In genomic region chr20:57603120-57603519, GRCh38 we compare ENCODE assay signal across 22 cellular contexts. TPM values are rescaled to one million over a fixed set of nuclear protein-coding genes. Genes with fewer than 3 reads are reported as not detected.
DNase-seq lines count a peak whose midpoint lies in the region; ATAC-seq, FAIRE-seq and TF ChIP-seq lines count a peak whose summit lies in the region.
"Had no signal": no experiment of that assay in that cellular context is flagged by ENCODE, and none has a peak within 500 bp of the region (broad histone marks: within the 10 kb centered on the region; RNA-seq: fewer than 3 reads in every experiment).

No MANE protein-coding gene starts in this region.

- SMC1A ChIA-PET in GM12878 (lab: Charles Lee; ENCODE audit: uncharacterized antibody, unreplicated experiment), result no interaction called here

- TF ChIP-seq CTCF in natural killer cell (IDR thresholded peaks at IDR 0.05), result no peak
- TF ChIP-seq CTCF in GM12878 (IDR thresholded peaks at IDR 0.05 in 2 of 3, conservative IDR thresholded peaks at IDR 0.05 in 1 of 3; ENCODE audit: control insufficient read depth in 2 of 3, extremely low read depth in 1 of 3, insufficient read depth in 1 of 3, low read depth in 3 of 3, low read length in 3 of 3), result no peak
- no peak for TF ChIP-seq CTCF in kidney (IDR thresholded peaks at IDR 0.05; ENCODE audit: borderline replicate concordance, extremely low read depth, insufficient read depth)
- TF ChIP-seq CTCF in testis (IDR thresholded peaks at IDR 0.05), result no peak

- H3K4me3 ChIP-seq in GM12878 (no peak overlapping the region), kidney (ENCODE audit: low read length in 2 of 2) (no peak overlapping the region), testis (peak overlapping the region in 1 of 2 donors; percentile 31)
- H3K4me3 ChIP-seq: GM23338, SJCRH30 had no signal

- POLR2A ChIA-PET in GM12878 (lab: Charles Lee), result no interaction called here

- H2AFZ ChIP-seq in GM12878 (ENCODE audit: control insufficient read depth, low read depth, low read length), result no peak overlapping the region
- H2AFZ ChIP-seq: GM23338 had no signal

- ATAC-seq in natural killer cell (no peak), GM12878 (no peak)
- ATAC-seq in natural killer cell treated with Interleukin-12 subunit alpha and Interleukin-12 subunit beta and Interleukin-15 and Interleukin-18, amount 100 ng/mL, for 72 hours, result no peak
- ATAC-seq: GM23338, PC-3, SK-N-SH treated with all-trans-retinoic acid at 6 μM for 48 hours had no signal

- no peaks in the 10 kb centered on the region for H4K20me1 ChIP-seq in GM12878 (ENCODE audit: control insufficient read depth, insufficient read depth)

- no peak overlapping the region for H3K9ac ChIP-seq in GM12878 (ENCODE audit: control insufficient read depth, insufficient read depth, low read length)
- no peak overlapping the region for H3K9ac ChIP-seq in kidney (ENCODE audit: low read length in 2 of 2)

- 64% methylated on average over 10 of the region's 10 CpGs for WGBS in GM12878 (ENCODE audit: insufficient coverage, insufficient replicate concordance, low lambda C conversion rate, missing lambda C conversion rate)
- WGBS in testis, 2 donors, result 67 to 75% methylated on average over 10 of the region's 10 CpGs

- H3K4me1 Mint-ChIP-seq in natural killer cell, result peaks cover 46 to 51% of the 10 kb centered on the region in 2 donors
- peaks cover 31 to 33% of the 10 kb centered on the region in 2 donors for H3K4me1 Mint-ChIP-seq in natural killer cell treated with Interleukin-12 subunit alpha and Interleukin-12 subunit beta and Interleukin-15 and Interleukin-18, amount 100 ng/mL, for 72 hours (ENCODE audit: low read depth in 2 of 2)
- H3K4me1 Mint-ChIP-seq: GM23338 had no signal

- peak overlapping the region; percentile 56 to 69 for H3K27ac Mint-ChIP-seq in natural killer cell
- H3K27ac Mint-ChIP-seq in natural killer cell treated with Interleukin-12 subunit alpha and Interleukin-12 subunit beta and Interleukin-15 and Interleukin-18, amount 100 ng/mL, for 72 hours, result no peak overlapping the region
- H3K27ac Mint-ChIP-seq: GM23338, H9 had no signal

- no peak overlapping the region for H3K4me2 ChIP-seq in GM12878 (ENCODE audit: control insufficient read depth, insufficient read depth)
- H3K4me2 ChIP-seq: GM23338 had no signal

- no peak for TF ChIP-seq EP300 in GM12878 (IDR thresholded peaks at IDR 0.05; ENCODE audit: borderline replicate concordance in 1 of 2, control insufficient read depth in 1 of 2, low read depth in 2 of 2, low read length in 2 of 2)

- intact Hi-C loops in natural killer cell (cut with micrococcal nuclease), result loop anchor here (10.0 kb wide), 1 partner anchor 1052 kb away; the partner anchor contains the start of gene STX16
- intact Hi-C loops in GM12878 (cut with micrococcal nuclease; ENCODE audit: unreplicated experiment), result no loop called here
- intact Hi-C loops in kidney (cut with DNase I), result no loop called here
- intact Hi-C loops in testis (cut with DNase I; ENCODE audit: low total_unique reads), result no loop called here

- no peak for TF ChIP-seq RAD21 in GM12878 (IDR thresholded peaks at IDR 0.05; ENCODE audit: insufficient read depth, low read depth, low read length)

- no peaks in the 10 kb centered on the region for H3K27me3 ChIP-seq in GM12878 (replicated peaks in 1 of 2; ENCODE audit: control insufficient read depth in 2 of 2, insufficient read depth in 2 of 2, low read length in 1 of 2)
- H3K27me3 ChIP-seq in testis, result no peaks in the 10 kb centered on the region

- peaks cover 10% of the 10 kb centered on the region for H3K36me3 Mint-ChIP-seq in natural killer cell
- H3K36me3 Mint-ChIP-seq in natural killer cell treated with Interleukin-12 subunit alpha and Interleukin-12 subunit beta and Interleukin-15 and Interleukin-18, amount 100 ng/mL, for 72 hours, result no peaks in the 10 kb centered on the region

- DNase-seq in natural killer cell, result no peak
- DNase-seq in natural killer cell treated with Interleukin-12 subunit alpha and Interleukin-12 subunit beta and Interleukin-15 and Interleukin-18, amount 100 ng/mL, for 72 hours (ENCODE audit: low spot score), result no peak
- DNase-seq in GM12878 (ENCODE audit: low read depth, low spot score), result no peak
- DNase-seq in kidney, result peak; percentile 26
- peak; percentile 41 for DNase-seq in testis
- no peak for DNase-seq in caudate nucleus (lab: John Stamatoyannopoulos, UW)
- DNase-seq in NCI-H1930 (lab: John Stamatoyannopoulos, UW), result no peak
- no peak for DNase-seq in MV-4-11 (lab: John Stamatoyannopoulos, UW)
- DNase-seq: H9; NCI-H1092; NCI-H1436; NCI-H187; NCI-H524 treated with DMSO at 0.1 percent for 48 hours; NCI-H774; NK-92 treated with Interleukin-12 subunit alpha and Interleukin-12 subunit beta, amount 100 ng/mL, for 24 hours; PC-3; SJCRH30 had no signal

- H3K79me2 ChIP-seq in GM12878 (ENCODE audit: control insufficient read depth, insufficient read depth, low read length), result no peaks in the 10 kb centered on the region

- H3K9me3 ChIP-seq in GM12878 (replicated peaks; ENCODE audit: control insufficient read depth, insufficient read depth, low read length), result no peaks in the 10 kb centered on the region; the same call in 2 of the 3 replicates
- no peaks in the 10 kb centered on the region for H3K9me3 ChIP-seq in kidney (ENCODE audit: control insufficient read depth in 1 of 2, low read length in 2 of 2)
- H3K9me3 ChIP-seq in testis, result no peaks in the 10 kb centered on the region
- H3K9me3 ChIP-seq: SJCRH30 had no signal

- no peaks in the 10 kb centered on the region; a peak in 1 of 4 replicates for H3K36me3 ChIP-seq in GM12878 (ENCODE audit: control insufficient read depth in 2 of 2, insufficient read depth in 2 of 2, low read length in 1 of 2)
- no peaks in the 10 kb centered on the region for H3K36me3 ChIP-seq in kidney (ENCODE audit: control insufficient read depth in 1 of 2, insufficient read depth in 2 of 2, low read length in 2 of 2)
- no peaks in the 10 kb centered on the region for H3K36me3 ChIP-seq in testis (ENCODE audit: low read depth, missing control alignments)
- H3K36me3 ChIP-seq: SJCRH30 had no signal

- FAIRE-seq in GM12878 (lab: Jason Lieb, UNC) (no peak), kidney (lab: Jason Lieb, UNC) (no peak)
- FAIRE-seq: D721Med had no signal

- in situ Hi-C loops in GM12878 (cut with MboI), result no loop called here

- no peaks in the 10 kb centered on the region for H3K27me3 Mint-ChIP-seq in natural killer cell (ENCODE audit: low read depth in 2 of 2)
- peaks cover 0 to 3% of the 10 kb centered on the region in 2 donors for H3K27me3 Mint-ChIP-seq in natural killer cell treated with Interleukin-12 subunit alpha and Interleukin-12 subunit beta and Interleukin-15 and Interleukin-18, amount 100 ng/mL, for 72 hours

- BruUV-seq in GM12878 (replicated peaks; lab: Mats Ljungman, UMichigan), result no TSS peak

- H3K4me1 ChIP-seq in GM12878 (ENCODE audit: control insufficient read depth, insufficient read depth, low read length) (peaks cover 13% of the 10 kb centered on the region), kidney (ENCODE audit: control insufficient read depth in 1 of 2, insufficient read depth in 1 of 2, low read depth in 1 of 2, low read length in 2 of 2) (no peaks in the 10 kb centered on the region), testis (no peaks in the 10 kb centered on the region)
- H3K4me1 ChIP-seq: SJCRH30 had no signal

- RAD21 ChIA-PET in GM12878 (lab: Charles Lee; ENCODE audit: unreplicated experiment), result no interaction called here

- TF ChIP-seq POLR2A in GM12878 (IDR thresholded peaks at IDR 0.05; ENCODE audit: low read depth, low read length) (no peak), testis (IDR thresholded peaks at IDR 0.05) (no peak)

- H3K4me3 Mint-ChIP-seq in natural killer cell, result no peak overlapping the region
- no peak overlapping the region for H3K4me3 Mint-ChIP-seq in natural killer cell treated with Interleukin-12 subunit alpha and Interleukin-12 subunit beta and Interleukin-15 and Interleukin-18, amount 100 ng/mL, for 72 hours
- H3K4me3 Mint-ChIP-seq: GM23338, H9 had no signal

- H3K27ac ChIP-seq in GM12878 (ENCODE audit: control insufficient read depth, insufficient read depth) (no peak overlapping the region), kidney (ENCODE audit: low read depth in 2 of 2, low read length in 2 of 2) (no peak overlapping the region), testis (no peak overlapping the region), caudate nucleus (ENCODE audit: low read depth, low read length) (no peak overlapping the region)
- H3K27ac ChIP-seq: 22Rv1, SJCRH30 had no signal

- no peaks in the 10 kb centered on the region for H3K9me3 Mint-ChIP-seq in natural killer cell
- no peaks in the 10 kb centered on the region for H3K9me3 Mint-ChIP-seq in natural killer cell treated with Interleukin-12 subunit alpha and Interleukin-12 subunit beta and Interleukin-15 and Interleukin-18, amount 100 ng/mL, for 72 hours
- H3K9me3 Mint-ChIP-seq: H9 had no signal

- CTCF ChIA-PET in GM12878 (lab: Yijun Ruan, JAX), result interaction anchor here (3.2 kb wide), 1 partner anchor 104 kb away, joined by 13 read pairs; no protein-coding TSS in a partner anchor

RNA-seq across cellular contexts. Expression of gene ZBP1, which starts 17.1 kb away (rescaled TPM):
- 10 to 100 TPM; 95.4 to 99.7 (median 97.8) TPM for total RNA-seq in natural killer cell
- 1 to 10 TPM; 4.8 to 4.9 TPM for total RNA-seq in natural killer cell treated with Interleukin-12 subunit alpha and Interleukin-12 subunit beta and Interleukin-15 and Interleukin-18, amount 100 ng/mL, for 72 hours
- total RNA-seq in GM12878 (2013; cell fraction: nucleolus; rRNA removed), result 2.8 and 6.3 TPM in 2 replicates
- 7.5 and 8.3 TPM in 2 replicates for total RNA-seq in GM12878 (2014; rRNA removed)
- total RNA-seq in GM12878 (2014; rRNA removed; fragmentation: Illumina TruSeq; extraction: Trizol), result 4.8 TPM in 2 replicates
- 4.8 and 6.3 TPM in 2 replicates for total RNA-seq in GM12878 (2021)
- polyA plus RNA-seq in GM12878 (2011; ENCODE audit: low read depth), result 3.7 TPM
- polyA plus RNA-seq in GM12878 (2011; rRNA removed), result 5.0 and 5.4 TPM in 2 replicates
- polyA plus RNA-seq in GM12878 (2011; cell fraction: cytosol; rRNA removed), result 3.0 and 4.5 TPM in 2 replicates
- polyA plus RNA-seq in GM12878 (2011; cell fraction: nucleus; rRNA removed), result 32.4 and 37.2 TPM in 2 replicates
- 3.7 and 8.2 TPM in 2 replicates for polyA plus RNA-seq in GM12878 (2012)
- polyA plus RNA-seq in GM12878 (2014; fragmentation: Illumina TruSeq; extraction: Trizol), result 6.2 and 6.8 TPM in 2 replicates
- polyA plus RNA-seq in GM12878 (2014; fragmentation: Nextera tagmentation; extraction: Ambion mirVana), result 1 to 10 TPM in 1 of 2 experiments, under 1 TPM in 1; 0.93 to 1.1 TPM
- 9.3 and 10.6 TPM in 2 replicates for polyA plus RNA-seq in GM12878 (2014; rRNA removed)
- polyA plus RNA-seq in GM12878 (2016; fragmentation: Nextera tagmentation; extraction: Ambion mirVana), result 1 to 10 TPM; 2.5 to 3.0 TPM
- 2.7 and 4.4 TPM in 2 replicates for polyA minus RNA-seq in GM12878 (2011; rRNA and poly(A)+ RNA removed)
- polyA minus RNA-seq in GM12878 (2011; cell fraction: cytosol; rRNA and poly(A)+ RNA removed), result 1.0 and 2.9 TPM in 2 replicates
- 4.7 and 7.9 TPM in 2 replicates for polyA minus RNA-seq in GM12878 (2011; cell fraction: nucleus; rRNA and poly(A)+ RNA removed)
- 3.7 TPM for total RNA-seq in kidney
- polyA plus RNA-seq in kidney (ENCODE audit: insufficient read depth, low read depth, low replicate concordance), result not detected
- under 1 TPM in 1 of 2 donors, not detected in 1; 0.31 TPM for total RNA-seq in testis
- polyA plus RNA-seq in testis (ENCODE audit: insufficient read depth, low read depth, low replicate concordance), result 0.66 TPM
- total RNA-seq: GM23338, H9, PC-3 had no signal
- polyA plus RNA-seq: BJ, GM23338 had no signal

RNA-seq across cellular contexts. Expression of gene PCK1, which starts 42.2 kb away (rescaled TPM):
- not detected for total RNA-seq in natural killer cell
- total RNA-seq in natural killer cell treated with Interleukin-12 subunit alpha and Interleukin-12 subunit beta and Interleukin-15 and Interleukin-18, amount 100 ng/mL, for 72 hours, result not detected
- 0.78 and 0.88 TPM in 2 replicates for total RNA-seq in GM12878 (2013; cell fraction: nucleolus; rRNA removed)
- 0.06 and 0.11 TPM in 2 replicates for total RNA-seq in GM12878 (2014; rRNA removed)
- 0.05 TPM in 1 of 2 replicates, not detected in the other for total RNA-seq in GM12878 (2014; rRNA removed; fragmentation: Illumina TruSeq; extraction: Trizol)
- total RNA-seq in GM12878 (2021), result 0.33 and 0.56 TPM in 2 replicates
- not detected for polyA plus RNA-seq in GM12878 (2011; ENCODE audit: low read depth)
- not detected in 2 replicates for polyA plus RNA-seq in GM12878 (2011; rRNA removed)
- not detected in 2 replicates for polyA plus RNA-seq in GM12878 (2011; cell fraction: cytosol; rRNA removed)
- polyA plus RNA-seq in GM12878 (2011; cell fraction: nucleus; rRNA removed), result not detected in 2 replicates
- 0.07 TPM in 1 of 2 replicates, not detected in the other for polyA plus RNA-seq in GM12878 (2012)
- polyA plus RNA-seq in GM12878 (2014; fragmentation: Illumina TruSeq; extraction: Trizol), result 0.09 TPM in 1 of 2 replicates, not detected in the other
- polyA plus RNA-seq in GM12878 (2014; fragmentation: Nextera tagmentation; extraction: Ambion mirVana), result under 1 TPM in 1 of 2 experiments, not detected in 1; 0.02 TPM
- 0.14 TPM in 2 replicates for polyA plus RNA-seq in GM12878 (2014; rRNA removed)
- not detected for polyA plus RNA-seq in GM12878 (2016; fragmentation: Nextera tagmentation; extraction: Ambion mirVana)
- not detected in 2 replicates for polyA minus RNA-seq in GM12878 (2011; rRNA and poly(A)+ RNA removed)
- polyA minus RNA-seq in GM12878 (2011; cell fraction: cytosol; rRNA and poly(A)+ RNA removed), result not detected in 2 replicates
- polyA minus RNA-seq in GM12878 (2011; cell fraction: nucleus; rRNA and poly(A)+ RNA removed), result not detected in 2 replicates
- total RNA-seq in kidney, result 29.7 TPM
- polyA plus RNA-seq in kidney (ENCODE audit: insufficient read depth, low read depth, low replicate concordance), result 551 TPM
- total RNA-seq in testis, result 1 to 10 TPM in 1 of 2 donors, under 1 TPM in 1; 0.19 to 3.1 TPM
- polyA plus RNA-seq in testis (ENCODE audit: insufficient read depth, low read depth, low replicate concordance), result 0.88 TPM
- total RNA-seq: GM23338, H9, PC-3, SJCRH30 had no signal
- polyA plus RNA-seq: BJ, GM23338 had no signal

Comparison
In these comparisons a context has a peak if more than half of its experiments do, and no peak if none do; other contexts are left out.
1. H3K27ac Mint-ChIP-seq: peak in natural killer cell (2 of 2); none in natural killer cell treated with Interleukin-12 subunit alpha and Interleukin-12 subunit beta and Interleukin-15 and Interleukin-18, amount 100 ng/mL, for 72 hours (0 of 2).
2. RNA of gene ZBP1, which starts 17.1 kb away (total RNA-seq): 95.4 to 99.7 TPM in natural killer cell; 4.8 to 4.9 TPM in natural killer cell treated with Interleukin-12 subunit alpha and Interleukin-12 subunit beta and Interleukin-15 and Interleukin-18, amount 100 ng/mL, for 72 hours, 2.8 to 8.3 TPM in GM12878, 3.7 TPM in kidney (single experiment) and 0.31 TPM in testis; every median in the first group is over 10 times any median in the second.
3. DNase-seq: peak in kidney (single experiment) and testis (single experiment); none in natural killer cell (single experiment), natural killer cell treated with Interleukin-12 subunit alpha and Interleukin-12 subunit beta and Interleukin-15 and Interleukin-18, amount 100 ng/mL, for 72 hours (single experiment), GM12878 (single experiment), caudate nucleus (0 of 61), NCI-H1930 (0 of 2) and MV-4-11 (single experiment).